In genomic region chr9:68981825-68982224, GRCh38 we compare ENCODE assay signal across 1 cellular context.
TF ChIP-seq lines count a peak whose summit lies in the region.

No MANE protein-coding gene starts in this region.

TF ChIP-seq in K562, 482 proteins besides CTCF, POLR2A, EP300 and RAD21:
- 0 out of 2 replicates have a peak, but pooled peaks have one; percentile 17 for TF ChIP-seq ZNF592 (IDR thresholded peaks at IDR 0.05)
- TF ChIP-seq, protein P1, sequence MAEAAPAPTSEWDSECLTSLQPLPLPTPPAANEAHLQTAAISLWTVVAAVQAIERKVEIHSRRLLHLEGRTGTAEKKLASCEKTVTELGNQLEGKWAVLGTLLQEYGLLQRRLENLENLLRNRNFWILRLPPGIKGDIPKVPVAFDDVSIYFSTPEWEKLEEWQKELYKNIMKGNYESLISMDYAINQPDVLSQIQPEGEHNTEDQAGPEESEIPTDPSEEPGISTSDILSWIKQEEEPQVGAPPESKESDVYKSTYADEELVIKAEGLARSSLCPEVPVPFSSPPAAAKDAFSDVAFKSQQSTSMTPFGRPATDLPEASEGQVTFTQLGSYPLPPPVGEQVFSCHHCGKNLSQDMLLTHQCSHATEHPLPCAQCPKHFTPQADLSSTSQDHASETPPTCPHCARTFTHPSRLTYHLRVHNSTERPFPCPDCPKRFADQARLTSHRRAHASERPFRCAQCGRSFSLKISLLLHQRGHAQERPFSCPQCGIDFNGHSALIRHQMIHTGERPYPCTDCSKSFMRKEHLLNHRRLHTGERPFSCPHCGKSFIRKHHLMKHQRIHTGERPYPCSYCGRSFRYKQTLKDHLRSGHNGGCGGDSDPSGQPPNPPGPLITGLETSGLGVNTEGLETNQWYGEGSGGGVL (CRISPR knock-in tag; IDR thresholded peaks at IDR 0.05) = no peak
